In genomic region chr6:133952815-133953633, GRCh38 we compare ENCODE assay signal across 1 cellular context.
TF ChIP-seq lines count a peak whose summit lies in the region.

Gene TBPL1, plus strand, starts transcription at chr6:133953224. Its CDS starts 26,902 bp downstream, at chr6:133980126.

TF ChIP-seq in HepG2, 621 proteins besides CTCF, POLR2A, EP300 and RAD21 (continued from another document and continues in another):
- TF ChIP-seq KDM6A (CRISPR knock-in tag; IDR thresholded peaks at IDR 0.05; ENCODE audit: low read depth), result peak; percentile 10; the same call in 1 of the 2 replicates
- peak; percentile 81 for TF ChIP-seq PHF5A (CRISPR knock-in tag; IDR thresholded peaks at IDR 0.05; ENCODE audit: low read depth, unreplicated experiment)
- TF ChIP-seq NFKBIZ (CRISPR knock-in tag; IDR thresholded peaks at IDR 0.05), result peak; percentile 79; the same call in 1 of the 2 replicates
- TF ChIP-seq ZNF850 (CRISPR knock-in tag; conservative IDR thresholded peaks at IDR 0.05), result no peak
- TF ChIP-seq JUN (CRISPR knock-in tag; IDR thresholded peaks at IDR 0.05), result no peak
- TF ChIP-seq ZNF20 (CRISPR knock-in tag; IDR thresholded peaks at IDR 0.05), result no peak
- TF ChIP-seq CREB3 (CRISPR knock-in tag; IDR thresholded peaks at IDR 0.05), result no peak
- TF ChIP-seq RFX3 (CRISPR knock-in tag; IDR thresholded peaks at IDR 0.05), result peak; percentile 64
- peak; percentile 92; the same call in 1 of the 2 replicates for TF ChIP-seq ZSCAN30 (CRISPR knock-in tag; IDR thresholded peaks at IDR 0.05)
- peak; percentile 72; the same call in 1 of the 2 replicates for TF ChIP-seq ZNF335 (CRISPR knock-in tag; IDR thresholded peaks at IDR 0.05)
- no peak for TF ChIP-seq CHCHD3 (CRISPR knock-in tag; IDR thresholded peaks at IDR 0.05)
- 0 out of 2 replicates have a peak, but pooled peaks have one; percentile 38 for TF ChIP-seq MTERF4 (CRISPR knock-in tag; IDR thresholded peaks at IDR 0.05)
- peak; percentile 62 for TF ChIP-seq ZBTB38 (CRISPR knock-in tag; IDR thresholded peaks at IDR 0.05)
- no peak for TF ChIP-seq ZNF570 (CRISPR knock-in tag; IDR thresholded peaks at IDR 0.05; ENCODE audit: borderline replicate concordance)
- no peak for TF ChIP-seq ZNF703 (CRISPR knock-in tag; IDR thresholded peaks at IDR 0.05; ENCODE audit: borderline replicate concordance)
- no peak for TF ChIP-seq ZSCAN25 (CRISPR knock-in tag; IDR thresholded peaks at IDR 0.05)
- TF ChIP-seq ZNF761 (CRISPR knock-in tag; conservative IDR thresholded peaks at IDR 0.05), result no peak
- peak; percentile 63; the same call in 1 of the 2 replicates for TF ChIP-seq ZNF503 (CRISPR knock-in tag; IDR thresholded peaks at IDR 0.05)
- TF ChIP-seq ATRX (CRISPR knock-in tag; IDR thresholded peaks at IDR 0.05; ENCODE audit: borderline replicate concordance), result no peak
- peak; percentile 75 for TF ChIP-seq AGO2 (optimal IDR thresholded peaks at IDR 0.05; ENCODE audit: low read depth, low read length)
- no peak for TF ChIP-seq HOXA7 (CRISPR knock-in tag; IDR thresholded peaks at IDR 0.05)
- no peak for TF ChIP-seq PLSCR1 (CRISPR knock-in tag; IDR thresholded peaks at IDR 0.05; ENCODE audit: borderline replicate concordance)
- TF ChIP-seq CSRNP1 (CRISPR knock-in tag; IDR thresholded peaks at IDR 0.05), result peak; percentile 62; the same call in 1 of the 2 replicates
- TF ChIP-seq ZBTB21 (CRISPR knock-in tag; IDR thresholded peaks at IDR 0.05), result no peak
- TF ChIP-seq ARNTL (CRISPR knock-in tag; IDR thresholded peaks at IDR 0.05), result no peak
- no peak for TF ChIP-seq TERF1 (CRISPR knock-in tag; IDR thresholded peaks at IDR 0.05)
- TF ChIP-seq RXRA (CRISPR knock-in tag; IDR thresholded peaks at IDR 0.05), result peak; percentile 70
- TF ChIP-seq GABPB1 (CRISPR knock-in tag; IDR thresholded peaks at IDR 0.05), result peak; percentile 99
- TF ChIP-seq ZNF766 (CRISPR knock-in tag; IDR thresholded peaks at IDR 0.05; ENCODE audit: borderline replicate concordance), result no peak
- no peak for TF ChIP-seq CEBPZ (IDR thresholded peaks at IDR 0.05; ENCODE audit: low read length)
- no peak for TF ChIP-seq SUZ12 (IDR thresholded peaks at IDR 0.05; ENCODE audit: low read depth, low read length)
- no peak for TF ChIP-seq TRIM22 (IDR thresholded peaks at IDR 0.05)
- TF ChIP-seq NCOA1 (CRISPR knock-in tag; IDR thresholded peaks at IDR 0.05), result no peak
- no peak for TF ChIP-seq ZNF629 (CRISPR knock-in tag; conservative IDR thresholded peaks at IDR 0.05)
- no peak for TF ChIP-seq MLXIP (CRISPR knock-in tag; IDR thresholded peaks at IDR 0.05; ENCODE audit: borderline replicate concordance)
- TF ChIP-seq CBX5 (CRISPR knock-in tag; IDR thresholded peaks at IDR 0.05; ENCODE audit: borderline replicate concordance), result peak; percentile 74; the same call in 1 of the 2 replicates
- no peak; the same call in 1 of the 2 replicates for TF ChIP-seq ZC3H13 (CRISPR knock-in tag; IDR thresholded peaks at IDR 0.05)
- no peak; the same call in 1 of the 2 replicates for TF ChIP-seq ZNF121 (CRISPR knock-in tag; IDR thresholded peaks at IDR 0.05)
- 0 out of 2 replicates have a peak, but pooled peaks have one; percentile 55 for TF ChIP-seq GTF3A (CRISPR knock-in tag; conservative IDR thresholded peaks at IDR 0.05)
- peak; percentile 89; the same call in 1 of the 2 replicates for TF ChIP-seq TSC22D2 (CRISPR knock-in tag; IDR thresholded peaks at IDR 0.05; ENCODE audit: borderline replicate concordance)
- 0 out of 2 replicates have a peak, but pooled peaks have one; percentile 61 for TF ChIP-seq LCORL (IDR thresholded peaks at IDR 0.05)
- peak; percentile 84 for TF ChIP-seq LCORL (CRISPR knock-in tag; IDR thresholded peaks at IDR 0.05)
- no peak for TF ChIP-seq ZNF451 (CRISPR knock-in tag; IDR thresholded peaks at IDR 0.05)
- TF ChIP-seq ATF1 (CRISPR knock-in tag; IDR thresholded peaks at IDR 0.05), result peak; percentile 72
- no peak; the same call in 1 of the 2 replicates for TF ChIP-seq ZFP36L1 (CRISPR knock-in tag; IDR thresholded peaks at IDR 0.05)
- peak; percentile 80; the same call in 1 of the 2 replicates for TF ChIP-seq ZNF441 (CRISPR knock-in tag; IDR thresholded peaks at IDR 0.05; ENCODE audit: borderline replicate concordance)
- TF ChIP-seq ATF2 (CRISPR knock-in tag; IDR thresholded peaks at IDR 0.05), result peak; percentile 58; the same call in 1 of the 2 replicates
- peak; percentile 73; the same call in 1 of the 2 replicates for TF ChIP-seq ZNF670 (CRISPR knock-in tag; IDR thresholded peaks at IDR 0.05; ENCODE audit: borderline replicate concordance)
- peak; percentile 97 for TF ChIP-seq DR1 (CRISPR knock-in tag; IDR thresholded peaks at IDR 0.05)
- no peak for TF ChIP-seq EED (CRISPR knock-in tag; IDR thresholded peaks at IDR 0.05)
- TF ChIP-seq ZFP37 (CRISPR knock-in tag; IDR thresholded peaks at IDR 0.05; ENCODE audit: borderline replicate concordance), result no peak
- TF ChIP-seq FOXP1 (IDR thresholded peaks at IDR 0.05), result no peak
- TF ChIP-seq FOXP1 (CRISPR knock-in tag; IDR thresholded peaks at IDR 0.05), result peak; percentile 64; the same call in 1 of the 2 replicates
- TF ChIP-seq ZNF776 (CRISPR knock-in tag; IDR thresholded peaks at IDR 0.05), result 0 out of 2 replicates have a peak, but pooled peaks have one; percentile 43
- no peak for TF ChIP-seq ZNF720 (CRISPR knock-in tag; IDR thresholded peaks at IDR 0.05)
